12 cellular contexts compared by ENCODE assay signal in genomic region chr12:56377310-56377988, GRCh38. TPM values are rescaled to one million over a fixed set of nuclear protein-coding genes. Genes with fewer than 3 reads are reported as not detected.
DNase-seq lines count a peak whose midpoint lies in the region; ATAC-seq and TF ChIP-seq lines count a peak whose summit lies in the region.
"Had no signal": no experiment of that assay in that cellular context is flagged by ENCODE, and none has a peak within 500 bp of the region (broad histone marks: within the 10 kb centered on the region; RNA-seq: fewer than 3 reads in every experiment).

No MANE protein-coding gene starts in this region.

- ATAC-seq in stimulated activated naive B cell treated with anti-CD40 and anti-IgM and Interleukin-4, amounts not matched to agents 10 μg/mL and 1 μg/mL and 100 μg/mL, for 72 hours (replicated peaks): peak in 1 of 2 donors; percentile 19
- ATAC-seq: pancreas had no signal

- no peak overlapping the region for H3K27ac Mint-ChIP-seq in activated CD4-positive, alpha-beta memory T cell treated with anti-CD3 and anti-CD28 coated beads for 36 hours
- H3K27ac Mint-ChIP-seq in activated CD4-positive, alpha-beta memory T cell treated with anti-CD3 and anti-CD28 coated beads, Interleukin-2, amount 10 ng/mL, durations not matched to agents 7 days and 5 days: no peak overlapping the region
- H3K27ac Mint-ChIP-seq in stimulated activated naive B cell treated with anti-CD40 and anti-IgM and Interleukin-4, amounts not matched to agents 10 μg/mL and 1 μg/mL and 100 μg/mL, for 72 hours: peak overlapping the region; percentile 90

- no peak overlapping the region for H3K4me3 ChIP-seq in esophagus squamous epithelium
- H3K4me3 ChIP-seq: pancreas had no signal

- no peak overlapping the region for H3K4me3 Mint-ChIP-seq in activated CD4-positive, alpha-beta memory T cell treated with anti-CD3 and anti-CD28 coated beads for 36 hours
- H3K4me3 Mint-ChIP-seq in activated CD4-positive, alpha-beta memory T cell treated with anti-CD3 and anti-CD28 coated beads, Interleukin-2, amount 10 ng/mL, durations not matched to agents 7 days and 5 days: no peak overlapping the region
- no peak overlapping the region for H3K4me3 Mint-ChIP-seq in stimulated activated naive B cell treated with anti-CD40 and anti-IgM and Interleukin-4, amounts not matched to agents 10 μg/mL and 1 μg/mL and 100 μg/mL, for 72 hours

- WGBS in esophagus squamous epithelium, 2 donors: 72 to 82% methylated on average over 4 of the region's 4 CpGs

- H3K36me3 Mint-ChIP-seq in activated CD4-positive, alpha-beta memory T cell treated with anti-CD3 and anti-CD28 coated beads for 36 hours: no peaks in the 10 kb centered on the region
- no peaks in the 10 kb centered on the region for H3K36me3 Mint-ChIP-seq in activated CD4-positive, alpha-beta memory T cell treated with anti-CD3 and anti-CD28 coated beads, Interleukin-2, amount 10 ng/mL, durations not matched to agents 7 days and 5 days (ENCODE audit: low read depth)
- H3K36me3 Mint-ChIP-seq in stimulated activated naive B cell treated with anti-CD40 and anti-IgM and Interleukin-4, amounts not matched to agents 10 μg/mL and 1 μg/mL and 100 μg/mL, for 72 hours: no peaks in the 10 kb centered on the region

- no peaks in the 10 kb centered on the region for H3K9me3 ChIP-seq in esophagus squamous epithelium
- H3K9me3 ChIP-seq: pancreas had no signal

- H3K36me3 ChIP-seq in esophagus squamous epithelium: no peaks in the 10 kb centered on the region
- H3K36me3 ChIP-seq: pancreas had no signal

- TF ChIP-seq CTCF in esophagus squamous epithelium (IDR thresholded peaks at IDR 0.05): peak in 1 of 6 experiments; percentile 14

- H3K4me1 ChIP-seq in esophagus squamous epithelium: no peaks in the 10 kb centered on the region
- H3K4me1 ChIP-seq: pancreas had no signal

- H3K4me1 Mint-ChIP-seq in activated CD4-positive, alpha-beta memory T cell treated with anti-CD3 and anti-CD28 coated beads for 36 hours (ENCODE audit: low read depth): peaks cover 3% of the 10 kb centered on the region
- no peaks in the 10 kb centered on the region for H3K4me1 Mint-ChIP-seq in activated CD4-positive, alpha-beta memory T cell treated with anti-CD3 and anti-CD28 coated beads, Interleukin-2, amount 10 ng/mL, durations not matched to agents 7 days and 5 days
- H3K4me1 Mint-ChIP-seq in stimulated activated naive B cell treated with anti-CD40 and anti-IgM and Interleukin-4, amounts not matched to agents 10 μg/mL and 1 μg/mL and 100 μg/mL, for 72 hours: peaks cover 20 to 47% of the 10 kb centered on the region in 2 donors

- no peaks in the 10 kb centered on the region for H3K9me3 Mint-ChIP-seq in activated CD4-positive, alpha-beta memory T cell treated with anti-CD3 and anti-CD28 coated beads for 36 hours
- H3K9me3 Mint-ChIP-seq in activated CD4-positive, alpha-beta memory T cell treated with anti-CD3 and anti-CD28 coated beads, Interleukin-2, amount 10 ng/mL, durations not matched to agents 7 days and 5 days: no peaks in the 10 kb centered on the region
- peaks cover 6% of the 10 kb centered on the region in 2 donors for H3K9me3 Mint-ChIP-seq in stimulated activated naive B cell treated with anti-CD40 and anti-IgM and Interleukin-4, amounts not matched to agents 10 μg/mL and 1 μg/mL and 100 μg/mL, for 72 hours

- intact Hi-C loops in activated CD4-positive, alpha-beta memory T cell treated with anti-CD3 and anti-CD28 coated beads for 36 hours (cut with micrococcal nuclease): loop anchor here (1.0 kb wide), 1 partner anchor 87 kb away; no protein-coding TSS in a partner anchor
- intact Hi-C loops in esophagus squamous epithelium (cut with DNase I): no loop called here

- H3K27ac ChIP-seq in esophagus squamous epithelium: no peak overlapping the region
- H3K27ac ChIP-seq: KMS-11, pancreas had no signal

- TF ChIP-seq POLR2A in erythroblast (IDR thresholded peaks at IDR 0.05; ENCODE audit: low read length) (no peak), esophagus squamous epithelium (IDR thresholded peaks at IDR 0.05) (no peak)

- POLR2A ChIA-PET in activated CD4-positive, alpha-beta memory T cell treated with anti-CD3 and anti-CD28 coated beads for 36 hours (lab: Charles Lee): no interaction called here
- POLR2A ChIA-PET in activated CD4-positive, alpha-beta memory T cell treated with anti-CD3 and anti-CD28 coated beads, Interleukin-2, amount 10 ng/mL, durations not matched to agents 7 days and 5 days (lab: Charles Lee): interaction anchor here (0.9 kb wide), 1 partner anchor 15 kb away, joined by 3 read pairs; no protein-coding TSS in a partner anchor

- peak; percentile 29 for DNase-seq in activated CD4-positive, alpha-beta memory T cell treated with anti-CD3 and anti-CD28 coated beads for 36 hours
- no peak for DNase-seq in activated CD4-positive, alpha-beta memory T cell treated with anti-CD3 and anti-CD28 coated beads, Interleukin-2, amount 10 ng/mL, durations not matched to agents 7 days and 5 days
- peak; percentile 47 for DNase-seq in OCI-M1 (lab: John Stamatoyannopoulos, UW)
- DNase-seq in erythroblast (lab: John Stamatoyannopoulos, UW): peak; percentile 72 to 76
- DNase-seq in stimulated activated naive B cell treated with anti-CD40 and anti-IgM and Interleukin-4, amounts not matched to agents 10 μg/mL and 1 μg/mL and 100 μg/mL, for 72 hours: no peak
- DNase-seq in central memory CD4-positive, alpha-beta T cell: no peak
- DNase-seq in esophagus squamous epithelium (lab: John Stamatoyannopoulos, UW): no peak
- DNase-seq in DMS 273 (lab: John Stamatoyannopoulos, UW; ENCODE audit: unreplicated experiment): no peak
- DNase-seq: cerebellar nuclear complex, pancreas, SHP77 had no signal

- H3K27me3 Mint-ChIP-seq in activated CD4-positive, alpha-beta memory T cell treated with anti-CD3 and anti-CD28 coated beads for 36 hours: peaks cover 1% of the 10 kb centered on the region
- H3K27me3 Mint-ChIP-seq in activated CD4-positive, alpha-beta memory T cell treated with anti-CD3 and anti-CD28 coated beads, Interleukin-2, amount 10 ng/mL, durations not matched to agents 7 days and 5 days: peaks cover 3% of the 10 kb centered on the region
- no peaks in the 10 kb centered on the region for H3K27me3 Mint-ChIP-seq in stimulated activated naive B cell treated with anti-CD40 and anti-IgM and Interleukin-4, amounts not matched to agents 10 μg/mL and 1 μg/mL and 100 μg/mL, for 72 hours

- H3K27me3 ChIP-seq in esophagus squamous epithelium: no peaks in the 10 kb centered on the region
- H3K27me3 ChIP-seq: pancreas had no signal

- CTCF ChIA-PET in activated CD4-positive, alpha-beta memory T cell treated with anti-CD3 and anti-CD28 coated beads for 36 hours (lab: Charles Lee): interaction anchor here (2.6 kb wide), 1 partner anchor 87 kb away, joined by 12 read pairs; no protein-coding TSS in a partner anchor
- CTCF ChIA-PET in activated CD4-positive, alpha-beta memory T cell treated with anti-CD3 and anti-CD28 coated beads, Interleukin-2, amount 10 ng/mL, durations not matched to agents 7 days and 5 days (lab: Charles Lee): interaction anchor here (1.1 kb wide), 2 partner anchors 17 to 87 kb away, joined by 3 to 7 read pairs; partner anchors contain the start of gene STAT2

RNA-seq across cellular contexts. Expression of gene APOF, which starts 14.8 kb away (rescaled TPM):
- total RNA-seq in activated CD4-positive, alpha-beta memory T cell treated with anti-CD3 and anti-CD28 coated beads for 36 hours: not detected
- total RNA-seq in activated CD4-positive, alpha-beta memory T cell treated with anti-CD3 and anti-CD28 coated beads, Interleukin-2, amount 10 ng/mL, durations not matched to agents 7 days and 5 days: not detected
- total RNA-seq in esophagus squamous epithelium: not detected

RNA-seq across cellular contexts. Expression of gene STAT2, which starts 17.5 kb away (rescaled TPM):
- total RNA-seq in activated CD4-positive, alpha-beta memory T cell treated with anti-CD3 and anti-CD28 coated beads for 36 hours: 100 to 1,000 TPM; 125 to 139 TPM
- 100 to 1,000 TPM; 298 to 304 TPM for total RNA-seq in activated CD4-positive, alpha-beta memory T cell treated with anti-CD3 and anti-CD28 coated beads, Interleukin-2, amount 10 ng/mL, durations not matched to agents 7 days and 5 days
- 10 to 100 TPM; 54.3 to 83.7 (median 62.4) TPM for total RNA-seq in esophagus squamous epithelium

RNA-seq across cellular contexts. Expression of gene IL23A, which starts 38.8 kb away (rescaled TPM):
- 10 to 100 TPM; 47.6 to 48.5 TPM for total RNA-seq in activated CD4-positive, alpha-beta memory T cell treated with anti-CD3 and anti-CD28 coated beads for 36 hours
- total RNA-seq in activated CD4-positive, alpha-beta memory T cell treated with anti-CD3 and anti-CD28 coated beads, Interleukin-2, amount 10 ng/mL, durations not matched to agents 7 days and 5 days: 10 to 100 TPM; 11.0 to 11.7 TPM
- 10 to 100 TPM in 1 of 4 donors, 1 to 10 TPM in 2, not detected in 1; 2.6 to 28.6 (median 2.8) TPM for total RNA-seq in esophagus squamous epithelium

RNA-seq across cellular contexts. Expression of gene PAN2, which starts 43.6 kb away (rescaled TPM):
- 10 to 100 TPM; 49.0 to 51.2 TPM for total RNA-seq in activated CD4-positive, alpha-beta memory T cell treated with anti-CD3 and anti-CD28 coated beads for 36 hours
- total RNA-seq in activated CD4-positive, alpha-beta memory T cell treated with anti-CD3 and anti-CD28 coated beads, Interleukin-2, amount 10 ng/mL, durations not matched to agents 7 days and 5 days: 10 to 100 TPM; 61.3 to 64.2 TPM
- 10 to 100 TPM; 10.2 to 35.9 (median 14.9) TPM for total RNA-seq in esophagus squamous epithelium

Comparison
In these comparisons a context has a peak if more than half of its experiments do, and no peak if none do; other contexts are left out.
1. DNase-seq: peak in activated CD4-positive, alpha-beta memory T cell treated with anti-CD3 and anti-CD28 coated beads for 36 hours (single experiment), OCI-M1 (single experiment) and erythroblast (2 of 2); none in activated CD4-positive, alpha-beta memory T cell treated with anti-CD3 and anti-CD28 coated beads, Interleukin-2, amount 10 ng/mL, durations not matched to agents 7 days and 5 days (single experiment), stimulated activated naive B cell treated with anti-CD40 and anti-IgM and Interleukin-4, amounts not matched to agents 10 μg/mL and 1 μg/mL and 100 μg/mL, for 72 hours (single experiment), central memory CD4-positive, alpha-beta T cell (single experiment), esophagus squamous epithelium (single experiment) and DMS 273 (single experiment).